2 cellular contexts compared by ENCODE assay signal in genomic region chr1:167968569-167968968, GRCh38.
TF ChIP-seq lines count a peak whose summit lies in the region.

No MANE protein-coding gene starts in this region.

TF ChIP-seq in liver, 16 proteins besides CTCF, POLR2A, EP300 and RAD21:
- TF ChIP-seq YY1 (IDR thresholded peaks at IDR 0.05): peak; percentile 77
- no peak for TF ChIP-seq GABPA (IDR thresholded peaks at IDR 0.05 in 1 of 2, conservative IDR thresholded peaks at IDR 0.05 in 1 of 2)
- no peak for TF ChIP-seq ATF3 (IDR thresholded peaks at IDR 0.05)
- no peak for TF ChIP-seq SP1 (IDR thresholded peaks at IDR 0.05)
- peak; percentile 37 for TF ChIP-seq ZBTB33 (IDR thresholded peaks at IDR 0.05)
- no peak for TF ChIP-seq NR2F2 (IDR thresholded peaks at IDR 0.05)
- no peak for TF ChIP-seq EGR1 (IDR thresholded peaks at IDR 0.05; ENCODE audit: low read depth in 2 of 2)
- no peak for TF ChIP-seq REST (IDR thresholded peaks at IDR 0.05)
- peak; percentile 30 for TF ChIP-seq MAX (IDR thresholded peaks at IDR 0.05)
- TF ChIP-seq RXRA (IDR thresholded peaks at IDR 0.05): peak in 1 of 2 donors; percentile 21
- TF ChIP-seq FOXA1 (IDR thresholded peaks at IDR 0.05): no peak
- TF ChIP-seq JUND (IDR thresholded peaks at IDR 0.05): no peak
- TF ChIP-seq HNF4G (IDR thresholded peaks at IDR 0.05): no peak
- TF ChIP-seq TAF1 (conservative IDR thresholded peaks at IDR 0.05): no peak
- TF ChIP-seq HNF4A (conservative IDR thresholded peaks at IDR 0.05): peak; percentile 33 to 40

TF ChIP-seq in HepG2, 621 proteins besides CTCF, POLR2A, EP300 and RAD21:
- TF ChIP-seq ZBTB39 (CRISPR knock-in tag; IDR thresholded peaks at IDR 0.05): no peak
- no peak for TF ChIP-seq ZNF878 (CRISPR knock-in tag; IDR thresholded peaks at IDR 0.05)
